ENCODE assay signal across 39 cellular contexts in the genomic region with DNA sequence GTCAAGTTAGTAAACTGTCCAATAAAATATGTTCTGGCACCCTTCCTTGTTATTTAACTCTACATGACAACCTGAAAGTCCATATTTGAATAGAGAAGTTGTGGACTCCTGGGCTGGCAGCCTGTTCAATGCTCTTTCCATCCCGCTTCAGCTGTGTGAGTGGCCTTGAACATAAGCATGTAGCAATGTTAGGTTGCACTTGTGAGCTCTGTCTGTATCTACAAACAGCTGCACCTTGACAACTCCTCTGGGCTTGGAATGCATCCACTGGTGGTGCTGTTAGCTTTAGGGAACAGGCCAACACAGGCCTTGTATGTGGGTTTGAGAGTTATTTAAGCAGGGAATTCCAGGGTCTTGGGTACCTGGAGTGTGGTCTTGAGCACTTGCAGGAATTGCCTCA.
"Had no signal": no experiment of that assay in that cellular context is flagged by ENCODE, and none has a peak within 500 bp of the region (broad histone marks: within the 10 kb centered on the region; RNA-seq: fewer than 3 reads in every experiment).

No MANE protein-coding gene starts in this region.

- H3K4me1 Mint-ChIP-seq: activated naive CD4-positive, alpha-beta T cell treated with anti-CD3 and anti-CD28 coated beads, Interleukin-2, amount 10 ng/mL, durations not matched to agents 7 days and 5 days; activated naive CD4-positive, alpha-beta T cell treated with anti-CD3 and anti-CD28 coated beads, Interleukin-2, amount 50 U/mL, for 24 hours; activated naive CD8-positive, alpha-beta T cell treated with anti-CD3 and anti-CD28 coated beads for 36 hours; activated naive CD8-positive, alpha-beta T cell treated with anti-CD3 and anti-CD28 coated beads, Interleukin-2, amount 10 ng/mL, durations not matched to agents 7 days and 5 days; activated naive CD8-positive, alpha-beta T cell treated with anti-CD3 and anti-CD28 coated beads, Interleukin-2, amount 50 U/mL, for 24 hours; activated T-helper 17 cell treated with anti-CD3 and anti-CD28 coated beads, Interleukin-2, amount 50 U/mL, for 72 hours; brain; central memory CD8-positive, alpha-beta T cell had no signal

- ATAC-seq: activated naive CD4-positive, alpha-beta T cell treated with anti-CD3 and anti-CD28 coated beads, Interleukin-2, amount 50 U/mL, for 72 hours; activated naive CD8-positive, alpha-beta T cell treated with anti-CD3 and anti-CD28 coated beads, Interleukin-2, amount 50 U/mL, for 24 hours; activated T-cell treated with anti-CD3 and anti-CD28 coated beads, Interleukin-2, amount 50 U/mL, for 4 hours; activated T-cell treated with anti-CD3 and anti-CD28 coated beads, Interleukin-2, amount 50 U/mL, for 72 hours; activated T-helper 17 cell treated with anti-CD3 and anti-CD28 coated beads, Interleukin-2, amount 50 U/mL, for 72 hours; body of pancreas had no signal

- H3K4me3 ChIP-seq: adrenal gland, ascending aorta, body of pancreas, breast epithelium, cardiac muscle cell had no signal

- H3K27me3 ChIP-seq: adrenal gland, ascending aorta, body of pancreas, brain microvascular endothelial cell, cardiac muscle cell had no signal

- H3K27me3 Mint-ChIP-seq: brain had no signal

- H3K4me3 Mint-ChIP-seq: activated naive CD4-positive, alpha-beta T cell treated with anti-CD3 and anti-CD28 coated beads for 36 hours; activated naive CD4-positive, alpha-beta T cell treated with anti-CD3 and anti-CD28 coated beads, Interleukin-2, amount 10 ng/mL, durations not matched to agents 7 days and 5 days; activated naive CD4-positive, alpha-beta T cell treated with anti-CD3 and anti-CD28 coated beads, Interleukin-2, amount 50 U/mL, for 24 hours; activated naive CD8-positive, alpha-beta T cell; activated naive CD8-positive, alpha-beta T cell treated with anti-CD3 and anti-CD28 coated beads for 36 hours; activated naive CD8-positive, alpha-beta T cell treated with anti-CD3 and anti-CD28 coated beads, Interleukin-2, amount 10 ng/mL, durations not matched to agents 7 days and 5 days; activated naive CD8-positive, alpha-beta T cell treated with anti-CD3 and anti-CD28 coated beads, Interleukin-2, amount 50 U/mL, for 24 hours; activated T-cell treated with anti-CD3 and anti-CD28 coated beads, Interleukin-2, amount 50 U/mL, for 24 hours; activated T-cell treated with anti-CD3 and anti-CD28 coated beads, Interleukin-2, amount 50 U/mL, for 4 hours; activated T-cell treated with anti-CD3 and anti-CD28 coated beads, Interleukin-2, amount 50 U/mL, for 72 hours; activated T-helper 1 cell treated with anti-CD3 and anti-CD28 coated beads, Interleukin-12 subunit alpha, Interleukin-12 subunit beta, Interleukin-2, Interleukin-4 antibody, amounts not matched to agents 30 ng/mL and 10 ng/mL and 1 ng/mL, durations not matched to agents 14 hours and 24 hours and 36 hours; activated T-helper 17 cell treated with anti-CD3 and anti-CD28 coated beads, Interleukin-2, amount 50 U/mL, for 72 hours; brain; central memory CD8-positive, alpha-beta T cell had no signal

- FAIRE-seq: astrocyte, bronchial epithelial cell had no signal

- H3K4me1 ChIP-seq: adrenal gland, ascending aorta, body of pancreas, breast epithelium had no signal

- H3K36me3 ChIP-seq: adrenal gland, ascending aorta, brain microvascular endothelial cell, breast epithelium, cardiac muscle cell had no signal

- H3K36me3 Mint-ChIP-seq: activated naive CD4-positive, alpha-beta T cell treated with anti-CD3 and anti-CD28 coated beads, Interleukin-2, amount 10 ng/mL, durations not matched to agents 7 days and 5 days; activated naive CD4-positive, alpha-beta T cell treated with anti-CD3 and anti-CD28 coated beads, Interleukin-2, amount 50 U/mL, for 24 hours; activated naive CD4-positive, alpha-beta T cell treated with anti-CD3 and anti-CD28 coated beads, Interleukin-2, amount 50 U/mL, for 72 hours; activated naive CD8-positive, alpha-beta T cell; activated naive CD8-positive, alpha-beta T cell treated with anti-CD3 and anti-CD28 coated beads for 36 hours; activated naive CD8-positive, alpha-beta T cell treated with anti-CD3 and anti-CD28 coated beads, Interleukin-2, amount 10 ng/mL, durations not matched to agents 7 days and 5 days; brain had no signal

- H3K9me3 ChIP-seq: adrenal gland, ascending aorta, body of pancreas, breast epithelium had no signal

- H3K27ac ChIP-seq: adrenal gland, ascending aorta, body of pancreas, brain microvascular endothelial cell, breast epithelium, cardiac muscle cell had no signal

- H3K9me3 Mint-ChIP-seq: activated naive CD4-positive, alpha-beta T cell treated with anti-CD3 and anti-CD28 coated beads for 36 hours; activated naive CD4-positive, alpha-beta T cell treated with anti-CD3 and anti-CD28 coated beads, Interleukin-2, amount 10 ng/mL, durations not matched to agents 7 days and 5 days; activated naive CD4-positive, alpha-beta T cell treated with anti-CD3 and anti-CD28 coated beads, Interleukin-2, amount 50 U/mL, for 24 hours; activated naive CD4-positive, alpha-beta T cell treated with anti-CD3 and anti-CD28 coated beads, Interleukin-2, amount 50 U/mL, for 72 hours; activated naive CD8-positive, alpha-beta T cell treated with anti-CD3 and anti-CD28 coated beads for 36 hours; activated naive CD8-positive, alpha-beta T cell treated with anti-CD3 and anti-CD28 coated beads, Interleukin-2, amount 10 ng/mL, durations not matched to agents 7 days and 5 days; activated naive CD8-positive, alpha-beta T cell treated with anti-CD3 and anti-CD28 coated beads, Interleukin-2, amount 50 U/mL, for 24 hours; activated T-cell treated with anti-CD3 and anti-CD28 coated beads, Interleukin-2, amount 50 U/mL, for 24 hours; activated T-cell treated with anti-CD3 and anti-CD28 coated beads, Interleukin-2, amount 50 U/mL, for 4 hours; activated T-cell treated with anti-CD3 and anti-CD28 coated beads, Interleukin-2, amount 50 U/mL, for 72 hours; activated T-helper 1 cell treated with anti-CD3 and anti-CD28 coated beads, Interleukin-12 subunit alpha, Interleukin-12 subunit beta, Interleukin-2, Interleukin-4 antibody, amounts not matched to agents 30 ng/mL and 10 ng/mL and 1 ng/mL, durations not matched to agents 14 hours and 24 hours and 36 hours; activated T-helper 17 cell treated with anti-CD3 and anti-CD28 coated beads, Interleukin-2, amount 50 U/mL, for 72 hours; activated T-helper 2 cell treated with anti-CD3 and anti-CD28 coated beads, Interferon-gamma antibody, Interleukin-2, Interleukin-4, amounts not matched to agents 10 μg/mL and 5 μg/mL and 100 μg/mL, durations not matched to agents 14 hours and 24 hours and 36 hours; brain; central memory CD8-positive, alpha-beta T cell had no signal

- H3K27ac Mint-ChIP-seq: activated naive CD4-positive, alpha-beta T cell treated with anti-CD3 and anti-CD28 coated beads for 36 hours; activated naive CD4-positive, alpha-beta T cell treated with anti-CD3 and anti-CD28 coated beads, Interleukin-2, amount 10 ng/mL, durations not matched to agents 7 days and 5 days; activated naive CD4-positive, alpha-beta T cell treated with anti-CD3 and anti-CD28 coated beads, Interleukin-2, amount 50 U/mL, for 24 hours; activated naive CD4-positive, alpha-beta T cell treated with anti-CD3 and anti-CD28 coated beads, Interleukin-2, amount 50 U/mL, for 72 hours; activated naive CD8-positive, alpha-beta T cell; activated naive CD8-positive, alpha-beta T cell treated with anti-CD3 and anti-CD28 coated beads for 36 hours; activated naive CD8-positive, alpha-beta T cell treated with anti-CD3 and anti-CD28 coated beads, Interleukin-2, amount 10 ng/mL, durations not matched to agents 7 days and 5 days; activated naive CD8-positive, alpha-beta T cell treated with anti-CD3 and anti-CD28 coated beads, Interleukin-2, amount 50 U/mL, for 24 hours; activated T-cell treated with anti-CD3 and anti-CD28 coated beads, Interleukin-2, amount 50 U/mL, for 24 hours; activated T-cell treated with anti-CD3 and anti-CD28 coated beads, Interleukin-2, amount 50 U/mL, for 72 hours; activated T-helper 1 cell treated with anti-CD3 and anti-CD28 coated beads, Interleukin-12 subunit alpha, Interleukin-12 subunit beta, Interleukin-2, Interleukin-4 antibody, amounts not matched to agents 30 ng/mL and 10 ng/mL and 1 ng/mL, durations not matched to agents 14 hours and 24 hours and 36 hours; activated T-helper 17 cell treated with anti-CD3 and anti-CD28 coated beads, Interleukin-2, amount 50 U/mL, for 72 hours; activated T-helper 2 cell treated with anti-CD3 and anti-CD28 coated beads, Interferon-gamma antibody, Interleukin-2, Interleukin-4, amounts not matched to agents 10 μg/mL and 5 μg/mL and 100 μg/mL, durations not matched to agents 14 hours and 24 hours and 36 hours; brain had no signal

- DNase-seq: activated effector memory CD4-positive, alpha-beta T cell treated with anti-CD3 and anti-CD28 coated beads, Interleukin-2, amount 50 U/mL, for 16 hours; activated effector memory CD4-positive, alpha-beta T cell treated with Interleukin-2 at 50 U/mL for 16 hours; activated gamma-delta T cell; activated gamma-delta T cell treated with Interleukin-2 at 50 U/mL for 16 hours; activated naive CD4-positive, alpha-beta T cell; activated naive CD4-positive, alpha-beta T cell treated with anti-CD3 and anti-CD28 coated beads for 36 hours; activated naive CD4-positive, alpha-beta T cell treated with anti-CD3 and anti-CD28 coated beads, Interleukin-2, amount 10 ng/mL, durations not matched to agents 7 days and 5 days; activated naive CD4-positive, alpha-beta T cell treated with anti-CD3 and anti-CD28 coated beads, Interleukin-2, amount 50 U/mL, for 16 hours; activated naive CD4-positive, alpha-beta T cell treated with Interleukin-2 at 50 U/mL for 16 hours; activated naive CD8-positive, alpha-beta T cell treated with anti-CD3 and anti-CD28 coated beads for 36 hours; activated naive CD8-positive, alpha-beta T cell treated with anti-CD3 and anti-CD28 coated beads, Interleukin-2, amount 10 ng/mL, durations not matched to agents 7 days and 5 days; activated naive CD8-positive, alpha-beta T cell treated with anti-CD3 and anti-CD28 coated beads, Interleukin-2, amount 50 U/mL, for 24 hours; activated T-cell treated with anti-CD3 and anti-CD28 coated beads, Interleukin-2, amount 50 U/mL, for 24 hours; activated T-cell treated with anti-CD3 and anti-CD28 coated beads, Interleukin-2, amount 50 U/mL, for 4 hours; activated T-cell treated with anti-CD3 and anti-CD28 coated beads, Interleukin-2, amount 50 U/mL, for 48 hours; activated T-cell treated with anti-CD3 and anti-CD28 coated beads, Interleukin-2, amount 50 U/mL, for 72 hours; adrenal gland; amniotic stem cell; amygdala; anterior cingulate cortex; aorta; body of pancreas; brain microvascular endothelial cell; caudate nucleus; central memory CD4-positive, alpha-beta T cell; cerebellar nuclear complex had no signal
